ENCODE assay signal across 1 cellular context in the genomic region with DNA sequence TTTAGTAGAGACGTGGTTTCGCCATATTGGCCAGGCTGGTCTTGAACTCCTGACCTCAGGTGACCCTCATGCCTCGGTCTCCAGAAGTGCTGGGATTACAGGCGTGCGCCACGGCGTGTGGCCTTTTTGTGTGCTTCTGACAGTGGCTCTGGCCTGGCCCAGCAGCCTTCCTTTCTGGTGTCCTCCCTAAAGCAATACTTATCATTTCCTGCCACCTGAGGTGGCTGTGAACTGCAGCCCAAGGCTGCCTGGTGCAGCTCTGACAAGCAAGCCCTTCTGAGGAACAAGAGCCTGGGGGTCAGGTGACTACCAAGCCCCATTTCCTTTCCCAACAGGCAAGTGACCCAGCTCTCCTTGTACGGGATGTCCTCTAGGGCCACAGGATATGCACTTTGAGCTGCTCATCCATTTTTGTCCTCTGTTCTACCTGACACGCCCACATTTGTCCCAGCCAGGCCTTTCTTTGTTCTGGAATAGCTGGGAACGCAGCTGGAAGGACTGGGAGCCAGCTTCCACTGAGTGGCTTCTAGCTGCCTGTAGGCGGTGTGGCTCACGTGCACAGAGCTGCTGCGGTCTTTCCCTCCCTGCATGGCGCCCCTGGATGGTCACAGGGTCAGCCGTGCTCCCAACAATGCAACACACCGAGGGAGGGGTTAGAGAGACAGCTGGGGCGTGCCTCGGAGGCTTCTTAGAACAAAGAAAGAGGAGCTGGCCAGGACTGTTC.
TF ChIP-seq lines count a peak whose summit lies in the region.

No MANE protein-coding gene starts in this region.

TF ChIP-seq in HepG2, 621 proteins besides CTCF, POLR2A, EP300 and RAD21 (continued from another document and continues in another):
- TF ChIP-seq, protein P1, sequence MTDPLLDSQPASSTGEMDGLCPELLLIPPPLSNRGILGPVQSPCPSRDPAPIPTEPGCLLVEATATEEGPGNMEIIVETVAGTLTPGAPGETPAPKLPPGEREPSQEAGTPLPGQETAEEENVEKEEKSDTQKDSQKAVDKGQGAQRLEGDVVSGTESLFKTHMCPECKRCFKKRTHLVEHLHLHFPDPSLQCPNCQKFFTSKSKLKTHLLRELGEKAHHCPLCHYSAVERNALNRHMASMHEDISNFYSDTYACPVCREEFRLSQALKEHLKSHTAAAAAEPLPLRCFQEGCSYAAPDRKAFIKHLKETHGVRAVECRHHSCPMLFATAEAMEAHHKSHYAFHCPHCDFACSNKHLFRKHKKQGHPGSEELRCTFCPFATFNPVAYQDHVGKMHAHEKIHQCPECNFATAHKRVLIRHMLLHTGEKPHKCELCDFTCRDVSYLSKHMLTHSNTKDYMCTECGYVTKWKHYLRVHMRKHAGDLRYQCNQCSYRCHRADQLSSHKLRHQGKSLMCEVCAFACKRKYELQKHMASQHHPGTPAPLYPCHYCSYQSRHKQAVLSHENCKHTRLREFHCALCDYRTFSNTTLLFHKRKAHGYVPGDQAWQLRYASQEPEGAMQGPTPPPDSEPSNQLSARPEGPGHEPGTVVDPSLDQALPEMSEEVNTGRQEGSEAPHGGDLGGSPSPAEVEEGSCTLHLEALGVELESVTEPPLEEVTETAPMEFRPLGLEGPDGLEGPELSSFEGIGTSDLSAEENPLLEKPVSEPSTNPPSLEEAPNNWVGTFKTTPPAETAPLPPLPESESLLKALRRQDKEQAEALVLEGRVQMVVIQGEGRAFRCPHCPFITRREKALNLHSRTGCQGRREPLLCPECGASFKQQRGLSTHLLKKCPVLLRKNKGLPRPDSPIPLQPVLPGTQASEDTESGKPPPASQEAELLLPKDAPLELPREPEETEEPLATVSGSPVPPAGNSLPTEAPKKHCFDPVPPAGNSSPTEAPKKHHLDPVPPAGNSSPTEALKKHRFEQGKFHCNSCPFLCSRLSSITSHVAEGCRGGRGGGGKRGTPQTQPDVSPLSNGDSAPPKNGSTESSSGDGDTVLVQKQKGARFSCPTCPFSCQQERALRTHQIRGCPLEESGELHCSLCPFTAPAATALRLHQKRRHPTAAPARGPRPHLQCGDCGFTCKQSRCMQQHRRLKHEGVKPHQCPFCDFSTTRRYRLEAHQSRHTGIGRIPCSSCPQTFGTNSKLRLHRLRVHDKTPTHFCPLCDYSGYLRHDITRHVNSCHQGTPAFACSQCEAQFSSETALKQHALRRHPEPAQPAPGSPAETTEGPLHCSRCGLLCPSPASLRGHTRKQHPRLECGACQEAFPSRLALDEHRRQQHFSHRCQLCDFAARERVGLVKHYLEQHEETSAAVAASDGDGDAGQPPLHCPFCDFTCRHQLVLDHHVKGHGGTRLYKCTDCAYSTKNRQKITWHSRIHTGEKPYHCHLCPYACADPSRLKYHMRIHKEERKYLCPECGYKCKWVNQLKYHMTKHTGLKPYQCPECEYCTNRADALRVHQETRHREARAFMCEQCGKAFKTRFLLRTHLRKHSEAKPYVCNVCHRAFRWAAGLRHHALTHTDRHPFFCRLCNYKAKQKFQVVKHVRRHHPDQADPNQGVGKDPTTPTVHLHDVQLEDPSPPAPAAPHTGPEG (CRISPR knock-in tag; IDR thresholded peaks at IDR 0.05): 0 out of 2 replicates have a peak, but pooled peaks have one; percentile 31
- peak; percentile 64; the same call in 1 of the 2 replicates for TF ChIP-seq ARID4A (CRISPR knock-in tag; IDR thresholded peaks at IDR 0.05; ENCODE audit: borderline replicate concordance)
- no peak for TF ChIP-seq ZNF792 (CRISPR knock-in tag; IDR thresholded peaks at IDR 0.05)
- TF ChIP-seq MAZ (IDR thresholded peaks at IDR 0.05; ENCODE audit: borderline replicate concordance, low read depth, low read length): no peak
- peak; percentile 59; the same call in 1 of the 2 replicates for TF ChIP-seq MAZ (CRISPR knock-in tag; IDR thresholded peaks at IDR 0.05; ENCODE audit: low read depth)
- peak; percentile 61 for TF ChIP-seq MTA1 (CRISPR knock-in tag; IDR thresholded peaks at IDR 0.05; ENCODE audit: borderline replicate concordance)
- peak; percentile 94 for TF ChIP-seq ZNF263 (CRISPR knock-in tag; IDR thresholded peaks at IDR 0.05)
- peak; percentile 42; the same call in 1 of the 2 replicates for TF ChIP-seq KDM5B (CRISPR knock-in tag; IDR thresholded peaks at IDR 0.05; ENCODE audit: borderline replicate concordance)
- peak; percentile 99 for TF ChIP-seq BHLHE40 (IDR thresholded peaks at IDR 0.05; ENCODE audit: low read length)
- no peak for TF ChIP-seq IRF2 (CRISPR knock-in tag; IDR thresholded peaks at IDR 0.05)
- TF ChIP-seq ZKSCAN5 (CRISPR knock-in tag; IDR thresholded peaks at IDR 0.05): no peak
- 0 out of 2 replicates have a peak, but pooled peaks have one; percentile 43 for TF ChIP-seq FOXJ3 (CRISPR knock-in tag; IDR thresholded peaks at IDR 0.05; ENCODE audit: borderline replicate concordance)
- TF ChIP-seq ZNF570 (CRISPR knock-in tag; IDR thresholded peaks at IDR 0.05; ENCODE audit: borderline replicate concordance): 0 out of 2 replicates have a peak, but pooled peaks have one; percentile 33
- TF ChIP-seq ZNF350 (CRISPR knock-in tag; IDR thresholded peaks at IDR 0.05; ENCODE audit: borderline replicate concordance, low read depth): peak; percentile 52; the same call in 1 of the 2 replicates
- TF ChIP-seq, protein P2, sequence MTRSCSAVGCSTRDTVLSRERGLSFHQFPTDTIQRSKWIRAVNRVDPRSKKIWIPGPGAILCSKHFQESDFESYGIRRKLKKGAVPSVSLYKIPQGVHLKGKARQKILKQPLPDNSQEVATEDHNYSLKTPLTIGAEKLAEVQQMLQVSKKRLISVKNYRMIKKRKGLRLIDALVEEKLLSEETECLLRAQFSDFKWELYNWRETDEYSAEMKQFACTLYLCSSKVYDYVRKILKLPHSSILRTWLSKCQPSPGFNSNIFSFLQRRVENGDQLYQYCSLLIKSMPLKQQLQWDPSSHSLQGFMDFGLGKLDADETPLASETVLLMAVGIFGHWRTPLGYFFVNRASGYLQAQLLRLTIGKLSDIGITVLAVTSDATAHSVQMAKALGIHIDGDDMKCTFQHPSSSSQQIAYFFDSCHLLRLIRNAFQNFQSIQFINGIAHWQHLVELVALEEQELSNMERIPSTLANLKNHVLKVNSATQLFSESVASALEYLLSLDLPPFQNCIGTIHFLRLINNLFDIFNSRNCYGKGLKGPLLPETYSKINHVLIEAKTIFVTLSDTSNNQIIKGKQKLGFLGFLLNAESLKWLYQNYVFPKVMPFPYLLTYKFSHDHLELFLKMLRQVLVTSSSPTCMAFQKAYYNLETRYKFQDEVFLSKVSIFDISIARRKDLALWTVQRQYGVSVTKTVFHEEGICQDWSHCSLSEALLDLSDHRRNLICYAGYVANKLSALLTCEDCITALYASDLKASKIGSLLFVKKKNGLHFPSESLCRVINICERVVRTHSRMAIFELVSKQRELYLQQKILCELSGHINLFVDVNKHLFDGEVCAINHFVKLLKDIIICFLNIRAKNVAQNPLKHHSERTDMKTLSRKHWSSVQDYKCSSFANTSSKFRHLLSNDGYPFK (CRISPR knock-in tag; IDR thresholded peaks at IDR 0.05; ENCODE audit: borderline replicate concordance): 0 out of 2 replicates have a peak, but pooled peaks have one; percentile 36
- TF ChIP-seq RFX5 (IDR thresholded peaks at IDR 0.05; ENCODE audit: low read depth, low read length): no peak
- TF ChIP-seq MYC (CRISPR knock-in tag; IDR thresholded peaks at IDR 0.05; ENCODE audit: borderline replicate concordance): peak; percentile 65; the same call in 1 of the 2 replicates
- TF ChIP-seq LCORL (IDR thresholded peaks at IDR 0.05): no peak
- peak; percentile 77 for TF ChIP-seq LCORL (CRISPR knock-in tag; IDR thresholded peaks at IDR 0.05)
- TF ChIP-seq TEAD3 (CRISPR knock-in tag; optimal IDR thresholded peaks at IDR 0.05; ENCODE audit: borderline replicate concordance): peak; percentile 64
- peak; percentile 77 for TF ChIP-seq XRCC5 (optimal IDR thresholded peaks at IDR 0.05; ENCODE audit: low read length)
- TF ChIP-seq ATF2 (CRISPR knock-in tag; IDR thresholded peaks at IDR 0.05): 0 out of 2 replicates have a peak, but pooled peaks have one; percentile 35
- peak; percentile 68; the same call in 1 of the 2 replicates for TF ChIP-seq STAT6 (CRISPR knock-in tag; IDR thresholded peaks at IDR 0.05; ENCODE audit: borderline replicate concordance)
- TF ChIP-seq ZNF512 (CRISPR knock-in tag; IDR thresholded peaks at IDR 0.05): 0 out of 2 replicates have a peak, but pooled peaks have one; percentile 67
- TF ChIP-seq ZNF574 (CRISPR knock-in tag; IDR thresholded peaks at IDR 0.05): peak; percentile 65
- 0 out of 4 replicates have a peak, but pooled peaks of 1 of the 2 experiments have one; percentile 19 for TF ChIP-seq NR2F1 (CRISPR knock-in tag; IDR thresholded peaks at IDR 0.05)
- peak; percentile 68 for TF ChIP-seq ZNF264 (CRISPR knock-in tag; IDR thresholded peaks at IDR 0.05)
- TF ChIP-seq HNRNPLL (IDR thresholded peaks at IDR 0.05; ENCODE audit: low read depth, low read length, poor library complexity, severe bottlenecking): peak; percentile 35
